1 cellular context compared by ENCODE assay signal in the genomic region with DNA sequence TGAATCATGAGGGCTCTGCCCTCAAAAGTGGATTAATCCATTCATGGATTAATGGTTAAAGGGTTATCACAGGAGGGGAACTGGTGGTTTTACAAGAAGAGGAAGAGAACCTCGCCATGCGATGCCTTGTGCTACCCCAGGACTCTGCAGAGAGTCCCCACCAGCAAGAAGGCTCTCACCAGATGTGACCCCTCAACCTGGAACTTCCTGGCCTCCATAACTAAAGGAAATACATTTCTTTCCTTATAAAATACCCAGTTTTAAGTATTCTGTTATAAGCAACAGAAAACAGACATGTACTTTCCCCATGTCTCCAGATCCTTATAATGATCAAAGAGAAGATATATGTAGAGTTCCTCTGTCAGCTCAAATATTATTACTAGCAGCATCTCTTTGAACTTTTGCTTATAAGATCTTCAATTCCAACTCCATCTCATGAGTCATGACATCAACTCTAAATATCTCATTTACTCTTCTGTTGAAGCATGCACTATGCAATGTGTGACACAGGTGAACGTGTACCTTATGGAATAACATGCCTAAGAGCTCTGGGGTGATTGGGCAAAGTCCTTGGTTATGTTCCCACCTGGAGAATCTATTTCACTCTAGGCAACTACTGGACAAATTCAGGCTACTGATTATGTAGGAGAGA.
TF ChIP-seq lines count a peak whose summit lies in the region.

No MANE protein-coding gene starts in this region.

TF ChIP-seq in HCT116, 20 proteins besides CTCF, POLR2A, EP300 and RAD21 (continued from another document):
- TF ChIP-seq TCF7L2 (IDR thresholded peaks at IDR 0.05; ENCODE audit: borderline replicate concordance, extremely low read depth, insufficient read depth, insufficient read length) (no peak), YY1 (IDR thresholded peaks at IDR 0.05; ENCODE audit: extremely low read depth, insufficient replicate concordance, low read depth, low read length) (no peak), EGR1 (IDR thresholded peaks at IDR 0.05; ENCODE audit: low read depth) (no peak), EZH2 (IDR thresholded peaks at IDR 0.05) (no peak)
